ENCODE assay signal across 18 cellular contexts in the genomic region with DNA sequence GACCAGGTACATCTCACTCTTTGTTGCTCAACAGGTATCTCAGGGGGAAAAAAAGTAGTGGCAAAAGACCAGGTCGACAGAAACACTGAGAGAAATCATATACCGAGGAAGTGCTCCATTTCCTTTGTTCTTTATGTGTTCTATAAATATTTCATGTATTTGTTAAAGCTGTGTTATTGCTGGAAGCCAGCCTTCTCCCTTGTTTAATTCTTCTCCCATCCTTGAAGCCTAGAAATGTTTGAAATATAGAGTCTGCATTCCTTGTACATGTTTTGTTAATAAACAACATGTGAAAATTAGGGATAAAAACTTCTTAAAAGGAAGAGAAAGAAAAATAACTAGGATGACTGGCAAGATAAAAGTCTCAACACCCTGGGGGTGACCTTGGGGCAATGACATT.
DNase-seq lines count a peak whose midpoint lies in the region; ATAC-seq, FAIRE-seq and TF ChIP-seq lines count a peak whose summit lies in the region.
"Had no signal": no experiment of that assay in that cellular context is flagged by ENCODE, and none has a peak within 500 bp of the region (broad histone marks: within the 10 kb centered on the region; RNA-seq: fewer than 3 reads in every experiment).

No MANE protein-coding gene starts in this region.

- TF ChIP-seq EP300 in HepG2 (IDR thresholded peaks at IDR 0.05; ENCODE audit: low read depth in 2 of 2, low read length in 2 of 2) (no peak), HepG2 (CRISPR knock-in tag; IDR thresholded peaks at IDR 0.05; ENCODE audit: borderline replicate concordance) (no peak)

- FAIRE-seq in HepG2 (lab: Jason Lieb, UNC): no peak
- FAIRE-seq: A204.1, H54 had no signal

- H3K27ac Mint-ChIP-seq in HFFc6: no peak overlapping the region
- H3K27ac Mint-ChIP-seq: CD4-positive, CD25-positive, alpha-beta regulatory T cell had no signal

- H3K4me1 ChIP-seq in HepG2 (ENCODE audit: insufficient read depth, low read length): peaks cover 63% of the 10 kb centered on the region
- H3K4me1 ChIP-seq in right lobe of liver: peaks cover 0 to 19% (median 7%) of the 10 kb centered on the region in 4 donors
- H3K4me1 ChIP-seq in hepatocyte (ENCODE audit: insufficient read depth): peaks cover 24% of the 10 kb centered on the region

- DNase-seq in HepG2 (ENCODE audit: low spot score): no peak
- DNase-seq in right lobe of liver: no peak
- peak; percentile 5 for DNase-seq in choroid plexus epithelial cell (ENCODE audit: low read depth)
- DNase-seq in hepatocyte (ENCODE audit: low spot score): no peak
- DNase-seq in pulmonary artery endothelial cell (ENCODE audit: low read depth, low spot score): peak; percentile 27
- no peak for DNase-seq in HFFc6
- DNase-seq in GM19238 (ENCODE audit: insufficient read length, low spot score): no peak
- DNase-seq: Calu3; CD4-positive, CD25-positive, alpha-beta regulatory T cell; NCI-H2107; NCI-H345; NCI-H526 treated with DMSO at 0.1 percent for 48 hours had no signal

- H3K79me2 ChIP-seq in HepG2 (ENCODE audit: insufficient read depth, low read length) (no peaks in the 10 kb centered on the region), hepatocyte (no peaks in the 10 kb centered on the region)

- peaks cover 7% of the 10 kb centered on the region for H3K4me1 Mint-ChIP-seq in HFFc6 (ENCODE audit: low read depth)

- H4K20me1 ChIP-seq in HepG2 (ENCODE audit: insufficient read depth, low read length): no peaks in the 10 kb centered on the region
- no peaks in the 10 kb centered on the region for H4K20me1 ChIP-seq in hepatocyte (ENCODE audit: insufficient read depth, poor library complexity, severe bottlenecking)

- H3K9me3 ChIP-seq in HepG2 (ENCODE audit: low read length): no peaks in the 10 kb centered on the region
- H3K9me3 ChIP-seq in right lobe of liver: no peaks in the 10 kb centered on the region
- H3K9me3 ChIP-seq in hepatocyte (ENCODE audit: low read depth): no peaks in the 10 kb centered on the region

- no peak overlapping the region for H3K4me3 ChIP-seq in HepG2 (replicated peaks in 1 of 3; ENCODE audit: insufficient read depth in 1 of 3, low read depth in 2 of 3, low read length in 3 of 3)
- no peak overlapping the region for H3K4me3 ChIP-seq in right lobe of liver
- H3K4me3 ChIP-seq in choroid plexus epithelial cell (ENCODE audit: low read depth, low read length): no peak overlapping the region
- no peak overlapping the region for H3K4me3 ChIP-seq in hepatocyte
- H3K4me3 ChIP-seq: SK-N-MC had no signal

- H3K36me3 Mint-ChIP-seq in HFFc6 (ENCODE audit: low read depth): no peaks in the 10 kb centered on the region
- H3K36me3 Mint-ChIP-seq: CD4-positive, CD25-positive, alpha-beta regulatory T cell had no signal

- H3K27me3 ChIP-seq in HepG2 (ENCODE audit: control insufficient read depth in 1 of 2, insufficient read depth in 2 of 2, low read length in 2 of 2) (no peaks in the 10 kb centered on the region), right lobe of liver (no peaks in the 10 kb centered on the region), hepatocyte (no peaks in the 10 kb centered on the region)

- H3K9me3 Mint-ChIP-seq in HFFc6: no peaks in the 10 kb centered on the region

- H3K4me3 Mint-ChIP-seq in HFFc6: no peak overlapping the region
- H3K4me3 Mint-ChIP-seq: CD4-positive, CD25-positive, alpha-beta regulatory T cell had no signal

- no TSS peak for BruUV-seq in HepG2 (replicated peaks; lab: Mats Ljungman, UMichigan)

- in situ Hi-C loops in HepG2 (cut with HindIII; ENCODE audit: extremely low pct_ligation_motif_present, low pct_unique_long_range_greater_than_20kb): no loop called here

- TF ChIP-seq RAD21 in HepG2 (CRISPR knock-in tag; IDR thresholded peaks at IDR 0.05): no peak

- 70% methylated on average over 2 of the region's 2 CpGs for WGBS in HepG2 (ENCODE audit: low lambda C conversion rate)
- 31% methylated on average over 2 of the region's 2 CpGs for WGBS in right lobe of liver (ENCODE audit: insufficient coverage, low coverage, low lambda C conversion rate, missing lambda C conversion rate)
- WGBS in hepatocyte (ENCODE audit: low lambda C conversion rate, missing lambda C conversion rate): 55% methylated on average over 2 of the region's 2 CpGs

- peak overlapping the region; percentile 30; the same call in 1 of the 2 replicates for H3K9ac ChIP-seq in HepG2 (ENCODE audit: insufficient read depth, low read depth, low read length)

- CTCF ChIA-PET in HepG2 (lab: Yijun Ruan, JAX; ENCODE audit: low intra/inter-chr PET ratio, low total read pairs): no interaction called here

- H3K27me3 Mint-ChIP-seq in HFFc6 (ENCODE audit: insufficient read depth): peaks cover 2% of the 10 kb centered on the region
- H3K27me3 Mint-ChIP-seq: CD4-positive, CD25-positive, alpha-beta regulatory T cell had no signal

- no peak overlapping the region for H3K4me2 ChIP-seq in HepG2 (ENCODE audit: low read depth, low read length)
- H3K4me2 ChIP-seq in hepatocyte: no peak overlapping the region

- no peaks in the 10 kb centered on the region for H3K9me2 ChIP-seq in hepatocyte (replicated peaks; ENCODE audit: insufficient read depth)

- H2AFZ ChIP-seq in HepG2 (ENCODE audit: low read length): no peak overlapping the region
- H2AFZ ChIP-seq in hepatocyte: no peak overlapping the region

- no peak for ATAC-seq in HepG2
- no peak for ATAC-seq in right lobe of liver
- no peak for ATAC-seq in HG03439 (IDR thresholded peaks at IDR 0.05; ENCODE audit: unreplicated experiment)
- ATAC-seq: Panc1, Right ventricle myocardium inferior had no signal

- POLR2A ChIA-PET in HepG2 (lab: Yijun Ruan, JAX): interaction anchor here (2.5 kb wide), 1 partner anchor 186 kb away, joined by 12 read pairs; a partner anchor contains a TSS

- TF ChIP-seq POLR2A in HepG2 (IDR thresholded peaks at IDR 0.05; ENCODE audit: insufficient read depth in 1 of 2, low read depth in 2 of 2, low read length in 2 of 2) (no peak), right lobe of liver (IDR thresholded peaks at IDR 0.05) (no peak)

- intact Hi-C loops in HepG2 (cut with micrococcal nuclease; ENCODE audit: unreplicated experiment) (no loop called here), right lobe of liver (cut with DNase I) (no loop called here)

- H3K27ac ChIP-seq in HepG2 (ENCODE audit: extremely low read length, insufficient read depth, low read length): peak overlapping the region; percentile 61
- H3K27ac ChIP-seq in right lobe of liver: peak overlapping the region in 1 of 3 donors; percentile 10
- H3K27ac ChIP-seq in hepatocyte: peak overlapping the region; percentile 58
- H3K27ac ChIP-seq: SK-N-MC had no signal

- TF ChIP-seq CTCF in HepG2 (CRISPR knock-in tag; IDR thresholded peaks at IDR 0.05) (no peak), right lobe of liver (IDR thresholded peaks at IDR 0.05) (no peak), choroid plexus epithelial cell (conservative IDR thresholded peaks at IDR 0.05; ENCODE audit: low read depth, low read length) (no peak), hepatocyte (IDR thresholded peaks at IDR 0.05; ENCODE audit: poor library complexity) (no peak), HFFc6 (IDR thresholded peaks at IDR 0.05) (no peak)

- no peaks in the 10 kb centered on the region for H3K36me3 ChIP-seq in HepG2 (replicated peaks in 1 of 2; ENCODE audit: control insufficient read depth in 1 of 2, insufficient read depth in 2 of 2, low read length in 2 of 2)
- no peaks in the 10 kb centered on the region for H3K36me3 ChIP-seq in right lobe of liver
- H3K36me3 ChIP-seq in hepatocyte (replicated peaks; ENCODE audit: insufficient read depth, low read depth): no peaks in the 10 kb centered on the region

TF ChIP-seq in HepG2, 621 proteins besides CTCF, POLR2A, EP300 and RAD21:
- TF ChIP-seq CEBPG (CRISPR knock-in tag; IDR thresholded peaks at IDR 0.05) (0 out of 2 replicates have a peak, but pooled peaks have one; percentile 5), ATF1 (CRISPR knock-in tag; IDR thresholded peaks at IDR 0.05) (0 out of 2 replicates have a peak, but pooled peaks have one; percentile 44), ZNF569 (CRISPR knock-in tag; IDR thresholded peaks at IDR 0.05; ENCODE audit: borderline replicate concordance) (no peak)
- TF ChIP-seq, protein P1, sequence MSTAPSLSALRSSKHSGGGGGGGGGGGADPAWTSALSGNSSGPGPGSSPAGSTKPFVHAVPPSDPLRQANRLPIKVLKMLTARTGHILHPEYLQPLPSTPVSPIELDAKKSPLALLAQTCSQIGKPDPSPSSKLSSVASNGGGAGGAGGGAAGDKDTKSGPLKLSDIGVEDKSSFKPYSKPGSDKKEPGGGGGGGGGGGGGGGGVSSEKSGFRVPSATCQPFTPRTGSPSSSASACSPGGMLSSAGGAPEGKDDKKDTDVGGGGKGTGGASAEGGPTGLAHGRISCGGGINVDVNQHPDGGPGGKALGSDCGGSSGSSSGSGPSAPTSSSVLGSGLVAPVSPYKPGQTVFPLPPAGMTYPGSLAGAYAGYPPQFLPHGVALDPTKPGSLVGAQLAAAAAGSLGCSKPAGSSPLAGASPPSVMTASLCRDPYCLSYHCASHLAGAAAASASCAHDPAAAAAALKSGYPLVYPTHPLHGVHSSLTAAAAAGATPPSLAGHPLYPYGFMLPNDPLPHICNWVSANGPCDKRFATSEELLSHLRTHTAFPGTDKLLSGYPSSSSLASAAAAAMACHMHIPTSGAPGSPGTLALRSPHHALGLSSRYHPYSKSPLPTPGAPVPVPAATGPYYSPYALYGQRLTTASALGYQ (CRISPR knock-in tag; IDR thresholded peaks at IDR 0.05): no peak
- TF ChIP-seq, protein P2, sequence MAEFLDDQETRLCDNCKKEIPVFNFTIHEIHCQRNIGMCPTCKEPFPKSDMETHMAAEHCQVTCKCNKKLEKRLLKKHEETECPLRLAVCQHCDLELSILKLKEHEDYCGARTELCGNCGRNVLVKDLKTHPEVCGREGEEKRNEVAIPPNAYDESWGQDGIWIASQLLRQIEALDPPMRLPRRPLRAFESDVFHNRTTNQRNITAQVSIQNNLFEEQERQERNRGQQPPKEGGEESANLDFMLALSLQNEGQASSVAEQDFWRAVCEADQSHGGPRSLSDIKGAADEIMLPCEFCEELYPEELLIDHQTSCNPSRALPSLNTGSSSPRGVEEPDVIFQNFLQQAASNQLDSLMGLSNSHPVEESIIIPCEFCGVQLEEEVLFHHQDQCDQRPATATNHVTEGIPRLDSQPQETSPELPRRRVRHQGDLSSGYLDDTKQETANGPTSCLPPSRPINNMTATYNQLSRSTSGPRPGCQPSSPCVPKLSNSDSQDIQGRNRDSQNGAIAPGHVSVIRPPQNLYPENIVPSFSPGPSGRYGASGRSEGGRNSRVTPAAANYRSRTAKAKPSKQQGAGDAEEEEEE (CRISPR knock-in tag; IDR thresholded peaks at IDR 0.05; ENCODE audit: borderline replicate concordance): no peak

Comparison
In these comparisons a context has a peak if more than half of its experiments do, and no peak if none do; other contexts are left out.
1. DNase-seq: peak in choroid plexus epithelial cell (single experiment) and pulmonary artery endothelial cell (single experiment); none in HepG2 (single experiment), right lobe of liver (0 of 3), hepatocyte (single experiment), HFFc6 (single experiment) and GM19238 (single experiment).